ENCODE assay signal across 23 cellular contexts in the genomic region with DNA sequence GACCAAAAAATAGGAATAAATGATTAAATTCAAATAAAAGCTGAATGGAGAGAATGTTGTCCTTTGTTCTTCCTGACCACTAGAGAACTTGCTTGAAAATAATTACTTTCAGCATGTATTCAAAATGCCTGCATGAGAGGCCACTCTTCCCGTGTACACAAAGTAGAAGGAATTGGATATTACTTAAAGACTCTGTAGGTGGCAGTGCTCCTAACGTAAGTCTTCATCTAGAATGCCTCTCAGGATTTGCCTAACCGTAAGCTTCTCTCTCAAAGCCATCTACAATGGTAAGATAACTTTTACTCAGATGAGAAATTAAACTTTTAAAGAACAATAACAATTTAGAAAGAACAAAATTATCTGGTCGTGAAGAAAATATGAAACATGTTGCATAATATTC.
"Had no signal": no experiment of that assay in that cellular context is flagged by ENCODE, and none has a peak within 500 bp of the region (broad histone marks: within the 10 kb centered on the region; RNA-seq: fewer than 3 reads in every experiment).

No MANE protein-coding gene starts in this region.

- DNase-seq: activated CD4-positive, alpha-beta memory T cell treated with anti-CD3 and anti-CD28 coated beads for 36 hours; activated CD4-positive, alpha-beta T cell treated with anti-CD3 and anti-CD28 coated beads for 48 hours; activated naive CD4-positive, alpha-beta T cell treated with Interleukin-2 at 50 U/mL for 16 hours; activated naive CD8-positive, alpha-beta T cell treated with anti-CD3 and anti-CD28 coated beads for 36 hours; activated T-cell treated with anti-CD3 and anti-CD28 coated beads, Interleukin-2, amount 50 U/mL, for 48 hours; central memory CD4-positive, alpha-beta T cell; dermis blood vessel endothelial cell; effector memory CD4-positive, alpha-beta T cell; foreskin melanocyte; left ventricle myocardium superior; nephron progenitor cell; nucleus accumbens; right lobe of liver; stimulated activated CD4-positive, alpha-beta T cell treated with anti-CD3 and anti-CD28 coated beads, Interleukin-2, amount 100 ng/mL, for 24 hours; stimulated activated naive CD8-positive, alpha-beta T cell treated with anti-CD3 and anti-CD28 coated beads, Interleukin-15, amount 100 ng/mL, for 72 hours; T1000; uterus had no signal

- H3K4me1 Mint-ChIP-seq: activated naive CD8-positive, alpha-beta T cell treated with anti-CD3 and anti-CD28 coated beads for 36 hours; nephron progenitor cell; stimulated activated effector memory CD8-positive, alpha-beta T cell treated with anti-CD3 and anti-CD28 coated beads, Interleukin-12 subunit alpha, Interleukin-12 subunit beta, amount 100 ng/mL, for 72 hours; stimulated activated naive CD8-positive, alpha-beta T cell treated with anti-CD3 and anti-CD28 coated beads, Interleukin-15, amount 100 ng/mL, for 72 hours had no signal

- H3K4me3 ChIP-seq: right lobe of liver, skin epidermis, suprapubic skin, tibial nerve, uterus had no signal

- H3K27me3 Mint-ChIP-seq: activated CD4-positive, alpha-beta memory T cell treated with anti-CD3 and anti-CD28 coated beads for 36 hours; activated naive CD8-positive, alpha-beta T cell treated with anti-CD3 and anti-CD28 coated beads for 36 hours; stimulated activated naive CD8-positive, alpha-beta T cell treated with anti-CD3 and anti-CD28 coated beads, Interleukin-15, amount 100 ng/mL, for 72 hours had no signal

- H3K9me3 Mint-ChIP-seq: nephron progenitor cell had no signal

- H3K36me3 Mint-ChIP-seq: activated CD4-positive, alpha-beta memory T cell treated with anti-CD3 and anti-CD28 coated beads for 36 hours; activated naive CD8-positive, alpha-beta T cell treated with anti-CD3 and anti-CD28 coated beads for 36 hours; stimulated activated effector memory CD8-positive, alpha-beta T cell treated with anti-CD3 and anti-CD28 coated beads, Interleukin-12 subunit alpha, Interleukin-12 subunit beta, amount 100 ng/mL, for 72 hours had no signal

- H3K4me3 Mint-ChIP-seq: activated CD4-positive, alpha-beta memory T cell treated with anti-CD3 and anti-CD28 coated beads for 36 hours; activated naive CD8-positive, alpha-beta T cell treated with anti-CD3 and anti-CD28 coated beads for 36 hours; nephron progenitor cell; stimulated activated effector memory CD8-positive, alpha-beta T cell treated with anti-CD3 and anti-CD28 coated beads, Interleukin-12 subunit alpha, Interleukin-12 subunit beta, amount 100 ng/mL, for 72 hours; stimulated activated naive CD8-positive, alpha-beta T cell treated with anti-CD3 and anti-CD28 coated beads, Interleukin-15, amount 100 ng/mL, for 72 hours had no signal

- H3K79me2 ChIP-seq: parathyroid adenoma had no signal

- H3K9me3 ChIP-seq: right lobe of liver, tibial nerve, uterus had no signal

- H3K27ac Mint-ChIP-seq: activated CD4-positive, alpha-beta memory T cell treated with anti-CD3 and anti-CD28 coated beads for 36 hours; activated naive CD8-positive, alpha-beta T cell treated with anti-CD3 and anti-CD28 coated beads for 36 hours; nephron progenitor cell; stimulated activated effector memory CD8-positive, alpha-beta T cell treated with anti-CD3 and anti-CD28 coated beads, Interleukin-12 subunit alpha, Interleukin-12 subunit beta, amount 100 ng/mL, for 72 hours; stimulated activated naive CD8-positive, alpha-beta T cell treated with anti-CD3 and anti-CD28 coated beads, Interleukin-15, amount 100 ng/mL, for 72 hours had no signal

- H3K4me1 ChIP-seq: parathyroid adenoma, right lobe of liver, suprapubic skin, tibial nerve, uterus had no signal

- H3K9ac ChIP-seq: parathyroid adenoma had no signal

- H3K27ac ChIP-seq: parathyroid adenoma, right lobe of liver, skin epidermis, suprapubic skin, tibial nerve, uterus had no signal

- H3K36me3 ChIP-seq: right lobe of liver, suprapubic skin, tibial nerve, uterus had no signal

- ATAC-seq: esophagus mucosa; left ventricle myocardium superior; right lobe of liver; stimulated activated effector memory CD8-positive, alpha-beta T cell treated with anti-CD3 and anti-CD28 coated beads, Interleukin-12 subunit alpha, Interleukin-12 subunit beta, amount 100 ng/mL, for 72 hours; stimulated activated naive CD8-positive, alpha-beta T cell treated with anti-CD3 and anti-CD28 coated beads, Interleukin-15, amount 100 ng/mL, for 72 hours had no signal

- H3K27me3 ChIP-seq: right lobe of liver, suprapubic skin, tibial nerve, uterus had no signal
